ENCODE assay signal across 8 cellular contexts in the genomic region with DNA sequence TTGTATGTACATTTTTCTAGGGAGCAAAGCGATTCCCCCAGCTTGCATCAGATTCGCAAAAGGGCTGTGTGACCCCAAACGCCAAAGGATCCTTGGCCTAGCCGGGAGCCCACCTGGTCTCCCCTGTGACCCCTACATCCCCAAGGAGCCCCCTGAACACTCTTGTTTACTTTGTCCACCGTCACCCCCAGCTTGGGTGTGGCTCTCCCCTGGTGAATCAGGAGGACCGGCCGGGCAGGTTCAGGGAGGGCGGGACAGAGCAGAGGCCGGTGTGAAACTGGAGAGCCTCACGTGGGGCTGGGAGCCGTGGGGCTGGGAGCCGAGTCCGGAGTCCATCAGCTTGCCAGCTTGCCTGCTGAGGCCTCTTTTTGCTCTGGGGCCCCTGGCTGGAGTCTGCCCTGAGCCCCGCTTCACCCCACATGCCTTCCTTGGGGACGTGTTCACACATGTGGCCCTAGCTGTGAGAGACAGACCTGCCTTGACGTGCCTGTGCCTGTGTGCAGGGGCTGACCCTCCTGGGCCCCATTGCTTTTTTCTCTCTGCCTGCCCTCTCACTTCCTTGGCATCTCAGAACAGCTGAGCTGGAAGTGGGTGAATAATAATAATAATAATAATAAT. TPM values are rescaled to one million over a fixed set of nuclear protein-coding genes. Genes with fewer than 3 reads are reported as not detected.
DNase-seq lines count a peak whose midpoint lies in the region; ATAC-seq and TF ChIP-seq lines count a peak whose summit lies in the region.

No MANE protein-coding gene starts in this region.

- peak overlapping the region; percentile 70 for H3K4me3 ChIP-seq in OCI-LY7 (ENCODE audit: low read depth, low read length, poor library complexity, severe bottlenecking)
- peak overlapping the region; percentile 81 for H3K4me3 ChIP-seq in choroid plexus epithelial cell (ENCODE audit: low read depth, low read length)
- H3K4me3 ChIP-seq in suprapubic skin: peak overlapping the region; percentile 90

- WGBS in suprapubic skin: 2% methylated on average over 7 of the region's 16 CpGs

- peak; percentile 25 for DNase-seq in activated T-cell treated with anti-CD3 and anti-CD28 coated beads, Interleukin-2, amount 50 U/mL, for 1 hour
- DNase-seq in activated T-cell treated with anti-CD3 and anti-CD28 coated beads for 4 hours (no peak), OCI-LY7 (ENCODE audit: low spot score) (peak; percentile 38), choroid plexus epithelial cell (ENCODE audit: low read depth) (peak; percentile 67), left lobe of liver (ENCODE audit: low spot score) (peak; percentile 92), suprapubic skin (ENCODE audit: low spot score in 2 of 2) (peak; percentile 87 to 89)

- H3K9me2 ChIP-seq in OCI-LY7 (ENCODE audit: insufficient read depth, low read length): no peaks in the 10 kb centered on the region

- TF ChIP-seq CTCF in OCI-LY7 (conservative IDR thresholded peaks at IDR 0.05; ENCODE audit: low read length) (no peak), choroid plexus epithelial cell (conservative IDR thresholded peaks at IDR 0.05; ENCODE audit: low read depth, low read length) (no peak), suprapubic skin (IDR thresholded peaks at IDR 0.05) (no peak)

- no peaks in the 10 kb centered on the region for H3K9me3 ChIP-seq in OCI-LY7 (ENCODE audit: low read length)
- no peaks in the 10 kb centered on the region for H3K9me3 ChIP-seq in suprapubic skin

- H3K4me2 ChIP-seq in OCI-LY7 (ENCODE audit: low read length): peak overlapping the region; percentile 99

- peak overlapping the region; percentile 78 for H2AFZ ChIP-seq in OCI-LY7 (ENCODE audit: low read length)

- intact Hi-C loops in OCI-LY7 (cut with micrococcal nuclease; ENCODE audit: unreplicated experiment): no loop called here

- peak in 1 of 2 donors; percentile 11 for TF ChIP-seq POLR2A in suprapubic skin (IDR thresholded peaks at IDR 0.05)

- ATAC-seq in left lobe of liver: peak; percentile 59
- ATAC-seq in GM18870 (IDR thresholded peaks at IDR 0.05; ENCODE audit: unreplicated experiment): no peak
- no peak for ATAC-seq in HG02588 (IDR thresholded peaks at IDR 0.05; ENCODE audit: unreplicated experiment)

- H3K27ac ChIP-seq in OCI-LY7 (ENCODE audit: low read depth, low read length, poor library complexity, severe bottlenecking): peak overlapping the region; percentile 46
- peak overlapping the region; percentile 97 for H3K27ac ChIP-seq in suprapubic skin

- no peak for TF ChIP-seq EP300 in suprapubic skin (IDR thresholded peaks at IDR 0.05)

- H4K20me1 ChIP-seq in OCI-LY7 (ENCODE audit: insufficient read depth, low read length): no peaks in the 10 kb centered on the region

- no TSS peak for BruUV-seq in OCI-LY7 (replicated peaks; lab: Mats Ljungman, UMichigan)

- H3K4me1 ChIP-seq in OCI-LY7 (ENCODE audit: insufficient read depth, low read length, poor library complexity, severe bottlenecking) (peaks cover 36% of the 10 kb centered on the region), suprapubic skin (peaks cover 56% of the 10 kb centered on the region)

- H3K79me2 ChIP-seq in OCI-LY7 (ENCODE audit: insufficient read depth, low read depth, low read length): peaks cover 25% of the 10 kb centered on the region

- no peaks in the 10 kb centered on the region for H3K27me3 ChIP-seq in suprapubic skin

- H3K36me3 ChIP-seq in OCI-LY7 (ENCODE audit: insufficient read depth, low read length) (no peaks in the 10 kb centered on the region), suprapubic skin (peaks cover 5% of the 10 kb centered on the region)

- CTCF ChIA-PET in OCI-LY7 (lab: Charles Lee; ENCODE audit: unreplicated experiment): no interaction called here

- POLR2A ChIA-PET in OCI-LY7 (lab: Charles Lee): interaction anchor here (1.1 kb wide), 1 partner anchor 31 kb away, joined by 3 read pairs; the partner anchor contains the start of gene ACTMAP

RNA-seq across cellular contexts. Expression of gene ITPKC, which starts 2.0 kb away (rescaled TPM):
- total RNA-seq in OCI-LY7 (2014; rRNA removed; shearing (Covaris generic)): 4.0 and 6.5 TPM in 2 replicates
- total RNA-seq in OCI-LY7 (2022) (5.2 and 5.5 TPM in 2 replicates), left lobe of liver (7.0 TPM), suprapubic skin (10 to 100 TPM; 52.9 to 93.8 (median 70.9) TPM)

RNA-seq across cellular contexts. Expression of gene COQ8B, which starts 2.2 kb away (rescaled TPM):
- total RNA-seq in OCI-LY7 (2014; rRNA removed; shearing (Covaris generic)): 34.9 and 39.3 TPM in 2 replicates
- total RNA-seq in OCI-LY7 (2022): 32.5 and 34.6 TPM in 2 replicates
- total RNA-seq in left lobe of liver: 43.5 TPM
- 10 to 100 TPM; 31.2 to 53.8 (median 39.3) TPM for total RNA-seq in suprapubic skin

RNA-seq across cellular contexts. Expression of gene NUMBL, which starts 28.4 kb away (rescaled TPM):
- total RNA-seq in OCI-LY7 (2014; rRNA removed; shearing (Covaris generic)): 4.1 and 4.9 TPM in 2 replicates
- total RNA-seq in OCI-LY7 (2022) (7.1 and 8.9 TPM in 2 replicates), left lobe of liver (21.7 TPM), suprapubic skin (10 to 100 TPM; 20.5 to 38.2 (median 29.3) TPM)

RNA-seq across cellular contexts. Expression of gene ACTMAP, which starts 31.4 kb away (rescaled TPM):
- 3.3 and 5.0 TPM in 2 replicates for total RNA-seq in OCI-LY7 (2014; rRNA removed; shearing (Covaris generic))
- total RNA-seq in OCI-LY7 (2022) (52.1 and 54.8 TPM in 2 replicates), left lobe of liver (8.9 TPM), suprapubic skin (1 to 10 TPM; 3.8 to 9.9 (median 5.4) TPM)

RNA-seq across cellular contexts. Expression of gene SNRPA, which starts 32.1 kb away (rescaled TPM):
- total RNA-seq in OCI-LY7 (2014; rRNA removed; shearing (Covaris generic)): 315 and 328 TPM in 2 replicates
- total RNA-seq in OCI-LY7 (2022): 214 and 244 TPM in 2 replicates
- 23.6 TPM for total RNA-seq in left lobe of liver
- 10 to 100 TPM; 49.6 to 52.2 (median 51.0) TPM for total RNA-seq in suprapubic skin
